1 cellular context compared by ENCODE assay signal in the genomic region with DNA sequence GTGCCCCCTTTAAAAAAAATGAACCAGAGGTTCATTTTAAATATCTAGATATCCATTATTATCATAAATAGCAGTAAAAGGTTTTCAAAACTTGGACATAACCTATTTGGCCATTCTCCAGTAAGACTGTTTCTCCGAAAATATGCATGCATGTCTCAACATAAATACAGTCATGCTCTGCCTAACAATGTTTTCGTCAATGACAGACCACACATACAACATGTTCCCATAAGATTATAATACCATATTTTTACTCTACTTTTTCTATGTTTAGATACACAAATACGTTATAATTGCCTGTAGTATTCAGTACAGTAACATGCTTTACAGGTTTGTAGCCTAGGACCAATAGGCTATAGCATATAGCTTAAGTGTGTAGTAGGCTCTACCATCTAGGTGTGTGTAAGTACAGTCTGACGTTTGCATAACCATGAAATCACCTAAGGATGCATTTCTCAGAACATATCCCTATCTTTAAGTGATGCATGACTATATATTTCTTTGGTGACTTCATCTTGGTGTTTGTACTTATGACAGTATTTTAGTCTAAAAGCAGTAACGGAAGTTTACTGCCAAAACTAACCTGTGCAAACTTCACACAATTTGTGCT.
TF ChIP-seq lines count a peak whose summit lies in the region.

No MANE protein-coding gene starts in this region.

TF ChIP-seq in GM12878, 131 proteins besides CTCF, POLR2A, EP300 and RAD21:
- TF ChIP-seq IKZF1 (conservative IDR thresholded peaks at IDR 0.05) (no peak), CBX5 (IDR thresholded peaks at IDR 0.05; ENCODE audit: low read depth) (no peak), DPF2 (IDR thresholded peaks at IDR 0.05) (no peak), NR2C2 (IDR thresholded peaks at IDR 0.05; ENCODE audit: borderline replicate concordance, control insufficient read depth, insufficient read length, low read depth) (no peak), CHD1 (IDR thresholded peaks at IDR 0.05; ENCODE audit: low read depth, low read length) (no peak), KAT2A (conservative IDR thresholded peaks at IDR 0.05; ENCODE audit: control insufficient read depth, low read depth, low read length) (no peak), ZZZ3 (IDR thresholded peaks at IDR 0.05; ENCODE audit: control insufficient read depth, insufficient read length, low read depth) (no peak)
- TF ChIP-seq, protein P1, sequence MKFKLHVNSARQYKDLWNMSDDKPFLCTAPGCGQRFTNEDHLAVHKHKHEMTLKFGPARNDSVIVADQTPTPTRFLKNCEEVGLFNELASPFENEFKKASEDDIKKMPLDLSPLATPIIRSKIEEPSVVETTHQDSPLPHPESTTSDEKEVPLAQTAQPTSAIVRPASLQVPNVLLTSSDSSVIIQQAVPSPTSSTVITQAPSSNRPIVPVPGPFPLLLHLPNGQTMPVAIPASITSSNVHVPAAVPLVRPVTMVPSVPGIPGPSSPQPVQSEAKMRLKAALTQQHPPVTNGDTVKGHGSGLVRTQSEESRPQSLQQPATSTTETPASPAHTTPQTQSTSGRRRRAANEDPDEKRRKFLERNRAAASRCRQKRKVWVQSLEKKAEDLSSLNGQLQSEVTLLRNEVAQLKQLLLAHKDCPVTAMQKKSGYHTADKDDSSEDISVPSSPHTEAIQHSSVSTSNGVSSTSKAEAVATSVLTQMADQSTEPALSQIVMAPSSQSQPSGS (IDR thresholded peaks at IDR 0.05; ENCODE audit: low read length), result no peak
- TF ChIP-seq, protein P2, sequence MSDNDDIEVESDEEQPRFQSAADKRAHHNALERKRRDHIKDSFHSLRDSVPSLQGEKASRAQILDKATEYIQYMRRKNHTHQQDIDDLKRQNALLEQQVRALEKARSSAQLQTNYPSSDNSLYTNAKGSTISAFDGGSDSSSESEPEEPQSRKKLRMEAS (IDR thresholded peaks at IDR 0.05; ENCODE audit: low read depth, low read length), result no peak
- TF ChIP-seq, protein P3, sequence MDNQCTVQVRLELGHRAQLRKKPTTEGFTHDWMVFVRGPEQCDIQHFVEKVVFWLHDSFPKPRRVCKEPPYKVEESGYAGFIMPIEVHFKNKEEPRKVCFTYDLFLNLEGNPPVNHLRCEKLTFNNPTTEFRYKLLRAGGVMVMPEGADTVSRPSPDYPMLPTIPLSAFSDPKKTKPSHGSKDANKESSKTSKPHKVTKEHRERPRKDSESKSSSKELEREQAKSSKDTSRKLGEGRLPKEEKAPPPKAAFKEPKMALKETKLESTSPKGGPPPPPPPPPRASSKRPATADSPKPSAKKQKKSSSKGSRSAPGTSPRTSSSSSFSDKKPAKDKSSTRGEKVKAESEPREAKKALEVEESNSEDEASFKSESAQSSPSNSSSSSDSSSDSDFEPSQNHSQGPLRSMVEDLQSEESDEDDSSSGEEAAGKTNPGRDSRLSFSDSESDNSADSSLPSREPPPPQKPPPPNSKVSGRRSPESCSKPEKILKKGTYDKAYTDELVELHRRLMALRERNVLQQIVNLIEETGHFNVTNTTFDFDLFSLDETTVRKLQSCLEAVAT (IDR thresholded peaks at IDR 0.05), result no peak
- TF ChIP-seq, protein P4, sequence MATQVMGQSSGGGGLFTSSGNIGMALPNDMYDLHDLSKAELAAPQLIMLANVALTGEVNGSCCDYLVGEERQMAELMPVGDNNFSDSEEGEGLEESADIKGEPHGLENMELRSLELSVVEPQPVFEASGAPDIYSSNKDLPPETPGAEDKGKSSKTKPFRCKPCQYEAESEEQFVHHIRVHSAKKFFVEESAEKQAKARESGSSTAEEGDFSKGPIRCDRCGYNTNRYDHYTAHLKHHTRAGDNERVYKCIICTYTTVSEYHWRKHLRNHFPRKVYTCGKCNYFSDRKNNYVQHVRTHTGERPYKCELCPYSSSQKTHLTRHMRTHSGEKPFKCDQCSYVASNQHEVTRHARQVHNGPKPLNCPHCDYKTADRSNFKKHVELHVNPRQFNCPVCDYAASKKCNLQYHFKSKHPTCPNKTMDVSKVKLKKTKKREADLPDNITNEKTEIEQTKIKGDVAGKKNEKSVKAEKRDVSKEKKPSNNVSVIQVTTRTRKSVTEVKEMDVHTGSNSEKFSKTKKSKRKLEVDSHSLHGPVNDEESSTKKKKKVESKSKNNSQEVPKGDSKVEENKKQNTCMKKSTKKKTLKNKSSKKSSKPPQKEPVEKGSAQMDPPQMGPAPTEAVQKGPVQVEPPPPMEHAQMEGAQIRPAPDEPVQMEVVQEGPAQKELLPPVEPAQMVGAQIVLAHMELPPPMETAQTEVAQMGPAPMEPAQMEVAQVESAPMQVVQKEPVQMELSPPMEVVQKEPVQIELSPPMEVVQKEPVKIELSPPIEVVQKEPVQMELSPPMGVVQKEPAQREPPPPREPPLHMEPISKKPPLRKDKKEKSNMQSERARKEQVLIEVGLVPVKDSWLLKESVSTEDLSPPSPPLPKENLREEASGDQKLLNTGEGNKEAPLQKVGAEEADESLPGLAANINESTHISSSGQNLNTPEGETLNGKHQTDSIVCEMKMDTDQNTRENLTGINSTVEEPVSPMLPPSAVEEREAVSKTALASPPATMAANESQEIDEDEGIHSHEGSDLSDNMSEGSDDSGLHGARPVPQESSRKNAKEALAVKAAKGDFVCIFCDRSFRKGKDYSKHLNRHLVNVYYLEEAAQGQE (IDR thresholded peaks at IDR 0.05; ENCODE audit: low read depth, low read length), result no peak
